Comparison of ENCODE assay signal across 1 cellular context in genomic region chr14:89330236-89331002, GRCh38.
TF ChIP-seq lines count a peak whose summit lies in the region.

No MANE protein-coding gene starts in this region.

TF ChIP-seq in GM23338, 12 proteins besides CTCF, POLR2A, EP300 and RAD21 (continued from another document):
- TF ChIP-seq ZNF462 (CRISPR knock-in tag; IDR thresholded peaks at IDR 0.05) (no peak), POLR2AphosphoS5 (IDR thresholded peaks at IDR 0.05; ENCODE audit: low read depth) (no peak), ZNF331 (CRISPR knock-in tag; IDR thresholded peaks at IDR 0.05; ENCODE audit: low read depth) (no peak), CREB1 (CRISPR knock-in tag; IDR thresholded peaks at IDR 0.05; ENCODE audit: low read depth) (no peak)
